ENCODE assay signal across 10 cellular contexts in genomic region chr2:368386-368785, GRCh38.
"Had no signal": no experiment of that assay in that cellular context is flagged by ENCODE, and none has a peak within 500 bp of the region (broad histone marks: within the 10 kb centered on the region; RNA-seq: fewer than 3 reads in every experiment).

No MANE protein-coding gene starts in this region.

- H3K9me3 ChIP-seq: lower lobe of right lung had no signal

- H3K4me3 ChIP-seq: heart left ventricle, left ventricle myocardium inferior, lower lobe of right lung, smooth muscle cell had no signal

- H3K4me2 ChIP-seq: smooth muscle cell had no signal

- DNase-seq: effector memory CD4-positive, alpha-beta T cell; heart left ventricle; hypothalamus; left ventricle myocardium inferior; lower lobe of right lung; right cardiac atrium; stimulated activated CD4-positive, alpha-beta T cell treated with anti-CD3 and anti-CD28 coated beads, Interleukin-2, amount 100 ng/mL, for 48 hours; stimulated activated naive CD4-positive, alpha-beta T cell treated with Interleukin-2 at 50 U/mL for 16 hours; trophoblast cell had no signal

- H3K36me3 ChIP-seq: heart left ventricle, left ventricle myocardium inferior, lower lobe of right lung had no signal

- H3K27ac ChIP-seq: heart left ventricle, left ventricle myocardium inferior, lower lobe of right lung had no signal

- H3K4me1 ChIP-seq: heart left ventricle, left ventricle myocardium inferior, lower lobe of right lung had no signal

- H3K27me3 ChIP-seq: heart left ventricle had no signal
